ENCODE assay signal across 17 cellular contexts in genomic region chr15:94023520-94023919, GRCh38.
DNase-seq lines count a peak whose midpoint lies in the region; ATAC-seq and TF ChIP-seq lines count a peak whose summit lies in the region.
"Had no signal": no experiment of that assay in that cellular context is flagged by ENCODE, and none has a peak within 500 bp of the region (broad histone marks: within the 10 kb centered on the region; RNA-seq: fewer than 3 reads in every experiment).

No MANE protein-coding gene starts in this region.

- ATAC-seq in SK-N-SH treated with all-trans-retinoic acid at 6 μM for 48 hours (peak; percentile 33; the same call in 2 of the 3 replicates), GM18519 (IDR thresholded peaks at IDR 0.05; ENCODE audit: low FRiP score, unreplicated experiment) (no peak)
- no peak for ATAC-seq in stimulated activated naive CD8-positive, alpha-beta T cell treated with anti-CD3 and anti-CD28 coated beads, Interleukin-15, Interleukin-2, amounts not matched to agents 100 U/mL and 50 U/mL, for 24 hours
- ATAC-seq: CD8-positive, alpha-beta T cell had no signal

- DNase-seq in Ammon's horn (ENCODE audit: low spot score) (peak; percentile 55), fibroblast of the conjunctiva (ENCODE audit: low read depth) (peak; percentile 3), pons (ENCODE audit: low spot score) (peak; percentile 5), NCI-H1092 (lab: John Stamatoyannopoulos, UW) (no peak), NCI-H1417 (lab: John Stamatoyannopoulos, UW) (no peak)
- no peak for DNase-seq in stimulated activated naive CD8-positive, alpha-beta T cell treated with anti-CD3 and anti-CD28 coated beads, Interleukin-15, Interleukin-2, amounts not matched to agents 100 U/mL and 50 U/mL, for 24 hours
- DNase-seq: CD8-positive, alpha-beta T cell; DND-41; GDM1; HFFc6; KBM-7; NCI-H1092 treated with DMSO at 0.1 percent for 48 hours; NCI-H187 treated with DMSO at 0.1 percent for 48 hours; NCI-H2171 treated with DMSO at 0.1 percent for 48 hours; NCI-H510A had no signal

TF ChIP-seq in SK-N-SH treated with all-trans-retinoic acid at 6 μM for 48 hours, 23 proteins besides CTCF, POLR2A, EP300 and RAD21:
- no peak for TF ChIP-seq POU6F1 (CRISPR knock-in tag; IDR thresholded peaks at IDR 0.05; ENCODE audit: borderline replicate concordance, low read depth)
- TF ChIP-seq CSRNP3 (CRISPR knock-in tag; IDR thresholded peaks at IDR 0.05) = no peak
- no peak for TF ChIP-seq ARNTL (CRISPR knock-in tag; IDR thresholded peaks at IDR 0.05; ENCODE audit: borderline replicate concordance, low read depth)
- no peak for TF ChIP-seq PATZ1 (CRISPR knock-in tag; IDR thresholded peaks at IDR 0.05; ENCODE audit: borderline replicate concordance)
- TF ChIP-seq TOX (CRISPR knock-in tag; IDR thresholded peaks at IDR 0.05; ENCODE audit: borderline replicate concordance) = no peak
- TF ChIP-seq ZC3H10 (CRISPR knock-in tag; IDR thresholded peaks at IDR 0.05) = no peak
- no peak for TF ChIP-seq RARB (CRISPR knock-in tag; IDR thresholded peaks at IDR 0.05)
- no peak for TF ChIP-seq SNAI2 (CRISPR knock-in tag; IDR thresholded peaks at IDR 0.05)
- no peak for TF ChIP-seq ZNF8 (CRISPR knock-in tag; IDR thresholded peaks at IDR 0.05)
- no peak for TF ChIP-seq ZFP3 (CRISPR knock-in tag; IDR thresholded peaks at IDR 0.05)
- no peak for TF ChIP-seq GLIS3 (CRISPR knock-in tag; IDR thresholded peaks at IDR 0.05)
- no peak for TF ChIP-seq ZNF70 (CRISPR knock-in tag; IDR thresholded peaks at IDR 0.05)

Comparison
In these comparisons a context has a peak if more than half of its experiments do, and no peak if none do; other contexts are left out.
1. DNase-seq: peak in Ammon's horn (single experiment), fibroblast of the conjunctiva (single experiment) and pons (single experiment); none in NCI-H1092 (single experiment), NCI-H1417 (0 of 3) and stimulated activated naive CD8-positive, alpha-beta T cell treated with anti-CD3 and anti-CD28 coated beads, Interleukin-15, Interleukin-2, amounts not matched to agents 100 U/mL and 50 U/mL, for 24 hours (single experiment).